Comparison of ENCODE assay signal across 30 cellular contexts in genomic region chr1:25641329-25641725, GRCh38. TPM values are rescaled to one million over a fixed set of nuclear protein-coding genes. Genes with fewer than 3 reads are reported as not detected.
DNase-seq lines count a peak whose midpoint lies in the region; ATAC-seq, FAIRE-seq and TF ChIP-seq lines count a peak whose summit lies in the region.
"Had no signal": no experiment of that assay in that cellular context is flagged by ENCODE, and none has a peak within 500 bp of the region (broad histone marks: within the 10 kb centered on the region; RNA-seq: fewer than 3 reads in every experiment).

No MANE protein-coding gene starts in this region.

- H3K4me1 ChIP-seq in CD4-positive, CD25-positive, alpha-beta regulatory T cell (ENCODE audit: control insufficient read depth, insufficient read depth, low read length, poor library complexity, severe bottlenecking) = peaks cover 29% of the 10 kb centered on the region
- peaks cover 48% of the 10 kb centered on the region for H3K4me1 ChIP-seq in CD8-positive, alpha-beta T cell (ENCODE audit: insufficient read depth, low read length)
- H3K4me1 ChIP-seq in gastrocnemius medialis (peaks cover 10 to 14% of the 10 kb centered on the region in 2 donors), kidney (ENCODE audit: control insufficient read depth in 1 of 2, insufficient read depth in 1 of 2, low read depth in 1 of 2, low read length in 2 of 2) (peaks cover 7 to 8% of the 10 kb centered on the region in 2 donors)
- H3K4me1 ChIP-seq: Caco-2 had no signal

- H3K36me3 ChIP-seq in CD4-positive, CD25-positive, alpha-beta regulatory T cell (ENCODE audit: control insufficient read depth, insufficient read depth, low read length) = no peaks in the 10 kb centered on the region
- peaks cover 10% of the 10 kb centered on the region for H3K36me3 ChIP-seq in CD8-positive, alpha-beta T cell (ENCODE audit: insufficient read depth, low read length)
- H3K36me3 ChIP-seq in gastrocnemius medialis (no peaks in the 10 kb centered on the region), kidney (ENCODE audit: control insufficient read depth in 1 of 2, insufficient read depth in 2 of 2, low read length in 2 of 2) (peaks cover 0 to 6% of the 10 kb centered on the region in 2 donors)
- H3K36me3 ChIP-seq: neutrophil had no signal

- peaks cover 72% of the 10 kb centered on the region for H3K4me1 Mint-ChIP-seq in activated T-cell treated with anti-CD3 and anti-CD28 coated beads, Interleukin-2, amount 50 U/mL, for 72 hours (ENCODE audit: low read depth)
- peaks cover 20 to 59% (median 30%) of the 10 kb centered on the region in 4 donors for H3K4me1 Mint-ChIP-seq in CD4-positive, CD25-positive, alpha-beta regulatory T cell
- peaks cover 68% of the 10 kb centered on the region for H3K4me1 Mint-ChIP-seq in CD8-positive, alpha-beta T cell (ENCODE audit: low read depth)
- peaks cover 25 to 30% of the 10 kb centered on the region in 2 donors for H3K4me1 Mint-ChIP-seq in effector memory CD8-positive, alpha-beta T cell (ENCODE audit: low read depth in 2 of 2)

- H3K27ac ChIP-seq in CD4-positive, CD25-positive, alpha-beta regulatory T cell (ENCODE audit: insufficient read depth, low read length, poor library complexity, severe bottlenecking) = no peak overlapping the region
- no peak overlapping the region for H3K27ac ChIP-seq in CD8-positive, alpha-beta T cell (ENCODE audit: low read depth, low read length)
- H3K27ac ChIP-seq in gastrocnemius medialis = peak overlapping the region in 1 of 4 donors; percentile 44
- H3K27ac ChIP-seq in kidney (ENCODE audit: low read depth in 2 of 2, low read length in 2 of 2) = no peak overlapping the region
- H3K27ac ChIP-seq: neutrophil had no signal

- intact Hi-C loops in CD8-positive, alpha-beta T cell (cut with DNase I, micrococcal nuclease) = loop anchor here in 1 of 2 experiments (5.0 kb wide), 1 partner anchor 36 kb away; no protein-coding TSS in a partner anchor
- intact Hi-C loops in gastrocnemius medialis (cut with DNase I; ENCODE audit: low total_unique reads) = no loop called here
- intact Hi-C loops in kidney (cut with DNase I) = no loop called here

- peaks cover 10 to 11% of the 10 kb centered on the region in 2 experiments for H3K9me3 ChIP-seq in CD4-positive, CD25-positive, alpha-beta regulatory T cell (ENCODE audit: control insufficient read depth in 2 of 2, low read length in 2 of 2)
- no peaks in the 10 kb centered on the region for H3K9me3 ChIP-seq in CD8-positive, alpha-beta T cell (ENCODE audit: low read length)
- H3K9me3 ChIP-seq in gastrocnemius medialis (no peaks in the 10 kb centered on the region), kidney (ENCODE audit: control insufficient read depth in 1 of 2, low read length in 2 of 2) (no peaks in the 10 kb centered on the region)
- H3K9me3 ChIP-seq: Caco-2, tibial artery had no signal

- no peak overlapping the region for H3K4me3 ChIP-seq in CD4-positive, CD25-positive, alpha-beta regulatory T cell (ENCODE audit: low read depth, low read length)
- no peak overlapping the region for H3K4me3 ChIP-seq in CD8-positive, alpha-beta T cell (ENCODE audit: low read depth, low read length)
- no peak overlapping the region for H3K4me3 ChIP-seq in gastrocnemius medialis
- H3K4me3 ChIP-seq in kidney (ENCODE audit: low read length in 2 of 2) = no peak overlapping the region
- H3K4me3 ChIP-seq: tibial artery had no signal

- H3K4me3 Mint-ChIP-seq in activated T-cell treated with anti-CD3 and anti-CD28 coated beads, Interleukin-2, amount 50 U/mL, for 72 hours = peak overlapping the region; percentile 78 to 83
- H3K4me3 Mint-ChIP-seq in CD4-positive, CD25-positive, alpha-beta regulatory T cell = peak overlapping the region in 3 of 4 donors; percentile 19 to 91 (median 35)
- no peak overlapping the region for H3K4me3 Mint-ChIP-seq in CD8-positive, alpha-beta T cell
- peak overlapping the region in 1 of 2 donors; percentile 36 for H3K4me3 Mint-ChIP-seq in effector memory CD8-positive, alpha-beta T cell
- H3K4me3 Mint-ChIP-seq: HFFc6, memory B cell had no signal

- POLR2A ChIA-PET in CD8-positive, alpha-beta T cell (lab: Charles Lee) = interaction anchor here (1.2 to 2.4 kb wide), 6 partner anchors 10 to 69 kb away, joined by 3 to 17 read pairs (median 6); partner anchors contain the start of gene MAN1C1

- TF ChIP-seq POLR2A in gastrocnemius medialis (IDR thresholded peaks at IDR 0.05) = no peak

- H3K27me3 Mint-ChIP-seq in activated T-cell treated with anti-CD3 and anti-CD28 coated beads, Interleukin-2, amount 50 U/mL, for 72 hours (ENCODE audit: low read depth) = peaks cover 34% of the 10 kb centered on the region
- peaks cover 33% of the 10 kb centered on the region for H3K27me3 Mint-ChIP-seq in CD4-positive, CD25-positive, alpha-beta regulatory T cell
- no peaks in the 10 kb centered on the region for H3K27me3 Mint-ChIP-seq in CD8-positive, alpha-beta T cell (ENCODE audit: low read depth)
- H3K27me3 Mint-ChIP-seq in effector memory CD8-positive, alpha-beta T cell = no peaks in the 10 kb centered on the region

- no peaks in the 10 kb centered on the region for H3K27me3 ChIP-seq in CD4-positive, CD25-positive, alpha-beta regulatory T cell (ENCODE audit: control insufficient read depth, insufficient read depth, low read length)
- no peaks in the 10 kb centered on the region for H3K27me3 ChIP-seq in CD8-positive, alpha-beta T cell (ENCODE audit: insufficient read depth, low read length)
- H3K27me3 ChIP-seq in gastrocnemius medialis = no peaks in the 10 kb centered on the region
- H3K27me3 ChIP-seq: tibial artery had no signal

- peaks cover 15 to 21% of the 10 kb centered on the region in 2 donors for H3K36me3 Mint-ChIP-seq in activated T-cell treated with anti-CD3 and anti-CD28 coated beads, Interleukin-2, amount 50 U/mL, for 72 hours (ENCODE audit: insufficient read depth in 2 of 2)
- H3K36me3 Mint-ChIP-seq in CD4-positive, CD25-positive, alpha-beta regulatory T cell = peaks cover 33% of the 10 kb centered on the region
- H3K36me3 Mint-ChIP-seq in CD8-positive, alpha-beta T cell = peaks cover 56% of the 10 kb centered on the region
- H3K36me3 Mint-ChIP-seq in effector memory CD8-positive, alpha-beta T cell (ENCODE audit: insufficient read depth) = no peaks in the 10 kb centered on the region

- CTCF ChIA-PET in CD8-positive, alpha-beta T cell (lab: Charles Lee) = interaction anchor here (1.4 to 5.7 kb wide), 2 partner anchors 17 to 22 kb away, joined by 7 to 41 read pairs; no protein-coding TSS in a partner anchor

- peaks cover 0 to 3% of the 10 kb centered on the region in 2 donors for H3K9me3 Mint-ChIP-seq in activated T-cell treated with anti-CD3 and anti-CD28 coated beads, Interleukin-2, amount 50 U/mL, for 72 hours
- H3K9me3 Mint-ChIP-seq in CD4-positive, CD25-positive, alpha-beta regulatory T cell = peaks cover 0 to 12% (median 5%) of the 10 kb centered on the region in 7 donors
- H3K9me3 Mint-ChIP-seq in CD8-positive, alpha-beta T cell = peaks cover 16% of the 10 kb centered on the region
- peaks cover 0 to 14% of the 10 kb centered on the region in 2 donors for H3K9me3 Mint-ChIP-seq in effector memory CD8-positive, alpha-beta T cell

- DNase-seq in activated T-cell treated with anti-CD3 and anti-CD28 coated beads, Interleukin-2, amount 50 U/mL, for 72 hours = no peak
- no peak for DNase-seq in activated T-cell treated with anti-CD3 and anti-CD28 coated beads, Interleukin-2, amount 50 U/mL, for 1 hour
- no peak for DNase-seq in CD4-positive, CD25-positive, alpha-beta regulatory T cell
- DNase-seq in CD8-positive, alpha-beta T cell = no peak
- no peak for DNase-seq in effector memory CD8-positive, alpha-beta T cell
- DNase-seq in gastrocnemius medialis (no peak), kidney (no peak)
- DNase-seq: activated CD4-positive, alpha-beta T cell treated with anti-CD3 and anti-CD28 coated beads, Interleukin-2, amount 50 U/mL, for 48 hours; aorta; Caco-2; DMS53; HFFc6; hippocampal formation; left colon; NCI-H146; NCI-H2107; NCI-H748 treated with DMSO at 0.1 percent for 48 hours; Right ventricle myocardium superior; stimulated activated CD4-positive, alpha-beta T cell treated with anti-CD3 and anti-CD28 coated beads, Interleukin-12 subunit alpha, Interleukin-12 subunit beta, amount 100 ng/mL, for 4 hours; stimulated activated CD4-positive, alpha-beta T cell treated with anti-CD3 and anti-CD28 coated beads, Interleukin-2, amount 100 ng/mL, for 48 hours had no signal

- in situ Hi-C loops in gastrocnemius medialis (cut with MboI; ENCODE audit: low sequenced_read_pairs in 4 of 4) = no loop called here

- no peak for ATAC-seq in activated T-cell treated with anti-CD3 and anti-CD28 coated beads, Interleukin-2, amount 50 U/mL, for 72 hours (replicated peaks in 1 of 2)
- ATAC-seq in CD4-positive, CD25-positive, alpha-beta regulatory T cell (ENCODE audit: low read depth in 2 of 2) = no peak
- ATAC-seq in CD8-positive, alpha-beta T cell = no peak
- ATAC-seq in effector memory CD8-positive, alpha-beta T cell (replicated peaks) = no peak
- ATAC-seq in gastrocnemius medialis = no peak
- ATAC-seq: left colon, Panc1, SK-N-SH treated with all-trans-retinoic acid at 6 μM for 48 hours had no signal

- no peak overlapping the region for H3K9ac ChIP-seq in kidney (ENCODE audit: low read length in 2 of 2)

- no peak for FAIRE-seq in kidney (lab: Jason Lieb, UNC)
- FAIRE-seq: bronchial epithelial cell, colon, GM12891, H1 had no signal

- TF ChIP-seq CTCF in CD8-positive, alpha-beta T cell (IDR thresholded peaks at IDR 0.05) = no peak
- TF ChIP-seq CTCF in gastrocnemius medialis (IDR thresholded peaks at IDR 0.05 in 4 of 5, conservative IDR thresholded peaks at IDR 0.05 in 1 of 5) (no peak), kidney (IDR thresholded peaks at IDR 0.05; ENCODE audit: borderline replicate concordance, extremely low read depth, insufficient read depth) (no peak)

- no peak overlapping the region for H3K27ac Mint-ChIP-seq in activated T-cell treated with anti-CD3 and anti-CD28 coated beads, Interleukin-2, amount 50 U/mL, for 72 hours
- H3K27ac Mint-ChIP-seq in CD4-positive, CD25-positive, alpha-beta regulatory T cell = peak overlapping the region in 2 of 3 donors; percentile 48 to 72
- H3K27ac Mint-ChIP-seq in CD8-positive, alpha-beta T cell = peak overlapping the region; percentile 95
- peak overlapping the region; percentile 44 to 73 for H3K27ac Mint-ChIP-seq in effector memory CD8-positive, alpha-beta T cell
- H3K27ac Mint-ChIP-seq: HFFc6, memory B cell, progenitor cell of endocrine pancreas had no signal

RNA-seq across cellular contexts. Expression of gene MAN1C1, which starts 24.7 kb away (rescaled TPM):
- total RNA-seq in activated T-cell treated with anti-CD3 and anti-CD28 coated beads, Interleukin-2, amount 50 U/mL, for 72 hours = 10 to 100 TPM in 1 of 2 donors, 1 to 10 TPM in 1; 9.4 to 13.3 TPM
- total RNA-seq in CD4-positive, CD25-positive, alpha-beta regulatory T cell = 15.1 TPM
- 1 to 10 TPM; 3.1 to 3.5 (median 3.3) TPM for polyA plus RNA-seq in CD4-positive, CD25-positive, alpha-beta regulatory T cell
- 10 to 100 TPM; 24.6 to 25.7 TPM for total RNA-seq in CD8-positive, alpha-beta T cell
- total RNA-seq in gastrocnemius medialis = 1 to 10 TPM; 2.0 to 4.4 (median 2.5) TPM
- total RNA-seq in kidney = 31.7 TPM
- polyA plus RNA-seq in kidney (ENCODE audit: insufficient read depth, low read depth, low replicate concordance) = 65.5 TPM
